19 cellular contexts compared by ENCODE assay signal in the genomic region with DNA sequence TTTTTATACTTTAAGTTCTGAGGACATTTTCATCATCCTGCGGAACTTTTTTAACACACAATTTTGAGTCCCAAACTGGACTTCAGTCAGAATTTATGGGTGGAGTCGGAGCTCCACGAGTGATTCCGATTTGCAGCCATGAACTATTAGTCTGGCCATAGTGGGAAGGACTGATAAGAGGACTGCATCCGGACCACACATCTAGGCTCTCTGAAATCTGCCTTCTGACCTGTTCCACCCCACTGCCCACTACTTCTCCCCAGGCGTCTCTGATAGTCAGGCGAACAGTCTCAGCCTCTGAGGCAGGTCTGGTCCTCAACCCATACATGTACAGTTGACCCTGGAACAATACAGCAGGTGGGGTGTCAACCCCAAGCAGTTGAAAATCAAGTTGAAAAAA. TPM values are rescaled to one million over a fixed set of nuclear protein-coding genes. Genes with fewer than 3 reads are reported as not detected.
DNase-seq lines count a peak whose midpoint lies in the region; ATAC-seq and TF ChIP-seq lines count a peak whose summit lies in the region.
"Had no signal": no experiment of that assay in that cellular context is flagged by ENCODE, and none has a peak within 500 bp of the region (broad histone marks: within the 10 kb centered on the region; RNA-seq: fewer than 3 reads in every experiment).

No MANE protein-coding gene starts in this region.

- peak overlapping the region; percentile 46 for H3K27ac Mint-ChIP-seq in activated CD4-positive, alpha-beta memory T cell treated with anti-CD3 and anti-CD28 coated beads, Interleukin-2, amount 10 ng/mL, durations not matched to agents 7 days and 5 days
- no peak overlapping the region for H3K27ac Mint-ChIP-seq in activated CD4-positive, alpha-beta memory T cell treated with anti-CD3 and anti-CD28 coated beads for 36 hours
- H3K27ac Mint-ChIP-seq in activated B cell treated with CpG ODN at 0.5 μM for 24 hours (peak overlapping the region; percentile 46), memory B cell (peak overlapping the region; percentile 45)
- H3K27ac Mint-ChIP-seq: B cell, HFFc6 had no signal

- TF ChIP-seq CTCF in activated B cell treated with CpG ODN at 0.5 μM for 24 hours (IDR thresholded peaks at IDR 0.05) (no peak), GM10266 (IDR thresholded peaks at IDR 0.05; ENCODE audit: control insufficient read depth, insufficient read depth, low read depth, missing control alignments) (no peak)

- CTCF ChIA-PET in activated CD4-positive, alpha-beta memory T cell treated with anti-CD3 and anti-CD28 coated beads, Interleukin-2, amount 10 ng/mL, durations not matched to agents 7 days and 5 days (lab: Charles Lee), result interaction anchor here (1.2 to 2.8 kb wide), 2 partner anchors 11 to 17 kb away, joined by 3 to 14 read pairs; no protein-coding TSS in a partner anchor
- CTCF ChIA-PET in activated CD4-positive, alpha-beta memory T cell treated with anti-CD3 and anti-CD28 coated beads for 36 hours (lab: Charles Lee), result interaction anchor here (1.1 to 2.7 kb wide), 2 partner anchors 10 to 17 kb away, joined by 4 to 10 read pairs; no protein-coding TSS in a partner anchor
- CTCF ChIA-PET in activated B cell treated with CpG ODN at 0.5 μM for 24 hours (lab: Charles Lee), result interaction anchor here (0.6 to 1.0 kb wide), 2 partner anchors 17 to 561 kb away, joined by 3 read pairs; no protein-coding TSS in a partner anchor

- peaks cover 35% of the 10 kb centered on the region for H3K4me1 Mint-ChIP-seq in activated CD4-positive, alpha-beta memory T cell treated with anti-CD3 and anti-CD28 coated beads, Interleukin-2, amount 10 ng/mL, durations not matched to agents 7 days and 5 days
- peaks cover 26% of the 10 kb centered on the region for H3K4me1 Mint-ChIP-seq in activated CD4-positive, alpha-beta memory T cell treated with anti-CD3 and anti-CD28 coated beads for 36 hours (ENCODE audit: low read depth)
- H3K4me1 Mint-ChIP-seq in activated B cell treated with CpG ODN at 0.5 μM for 24 hours (peaks cover 28% of the 10 kb centered on the region), memory B cell (peaks cover 19% of the 10 kb centered on the region)

- no peak for DNase-seq in activated CD4-positive, alpha-beta memory T cell treated with anti-CD3 and anti-CD28 coated beads, Interleukin-2, amount 10 ng/mL, durations not matched to agents 7 days and 5 days
- no peak for DNase-seq in activated CD4-positive, alpha-beta memory T cell treated with anti-CD3 and anti-CD28 coated beads for 36 hours
- DNase-seq in activated B cell treated with CpG ODN at 0.5 μM for 24 hours, result no peak
- DNase-seq in memory B cell (ENCODE audit: low spot score in 2 of 2), result no peak
- DNase-seq in A172 (ENCODE audit: low spot score), result no peak
- no peak for DNase-seq in NCI-H187 treated with DMSO at 0.1 percent for 48 hours (lab: John Stamatoyannopoulos, UW)
- no peak for DNase-seq in GM10266 (ENCODE audit: extremely low spot score)
- DNase-seq: C1 segment of cervical spinal cord; Caco-2; CD4-positive, CD25-positive, alpha-beta regulatory T cell; CD8-positive, alpha-beta memory T cell; DMS153; DMS79; GDM1; GOT3; H7; HFFc6 had no signal

- no peak overlapping the region for H3K4me3 Mint-ChIP-seq in activated CD4-positive, alpha-beta memory T cell treated with anti-CD3 and anti-CD28 coated beads, Interleukin-2, amount 10 ng/mL, durations not matched to agents 7 days and 5 days
- H3K4me3 Mint-ChIP-seq in activated CD4-positive, alpha-beta memory T cell treated with anti-CD3 and anti-CD28 coated beads for 36 hours, result no peak overlapping the region
- H3K4me3 Mint-ChIP-seq in activated B cell treated with CpG ODN at 0.5 μM for 24 hours, result no peak overlapping the region
- no peak overlapping the region for H3K4me3 Mint-ChIP-seq in memory B cell
- H3K4me3 Mint-ChIP-seq: B cell, HFFc6 had no signal

- ATAC-seq in activated B cell treated with CpG ODN at 0.5 μM for 24 hours (ENCODE audit: low read depth), result no peak
- ATAC-seq in memory B cell (ENCODE audit: low read depth), result no peak
- ATAC-seq: HCT116 had no signal

- intact Hi-C loops in activated CD4-positive, alpha-beta memory T cell treated with anti-CD3 and anti-CD28 coated beads for 36 hours (cut with micrococcal nuclease), result no loop called here
- intact Hi-C loops in activated B cell treated with CpG ODN at 0.5 μM for 24 hours (cut with micrococcal nuclease), result no loop called here

- H3K9me3 Mint-ChIP-seq in activated CD4-positive, alpha-beta memory T cell treated with anti-CD3 and anti-CD28 coated beads, Interleukin-2, amount 10 ng/mL, durations not matched to agents 7 days and 5 days, result no peaks in the 10 kb centered on the region
- no peaks in the 10 kb centered on the region for H3K9me3 Mint-ChIP-seq in activated CD4-positive, alpha-beta memory T cell treated with anti-CD3 and anti-CD28 coated beads for 36 hours
- H3K9me3 Mint-ChIP-seq in activated B cell treated with CpG ODN at 0.5 μM for 24 hours (no peaks in the 10 kb centered on the region), memory B cell (no peaks in the 10 kb centered on the region)
- H3K9me3 Mint-ChIP-seq: CD4-positive, CD25-positive, alpha-beta regulatory T cell; CD8-positive, alpha-beta memory T cell; HFFc6 had no signal

- POLR2A ChIA-PET in activated CD4-positive, alpha-beta memory T cell treated with anti-CD3 and anti-CD28 coated beads, Interleukin-2, amount 10 ng/mL, durations not matched to agents 7 days and 5 days (lab: Charles Lee), result interaction anchor here (0.6 to 1.2 kb wide), 2 partner anchors 98 to 358 kb away, joined by 3 read pairs; no protein-coding TSS in a partner anchor
- POLR2A ChIA-PET in activated CD4-positive, alpha-beta memory T cell treated with anti-CD3 and anti-CD28 coated beads for 36 hours (lab: Charles Lee), result interaction anchor here (0.6 kb wide), 1 partner anchor 169 kb away, joined by 6 read pairs; no protein-coding TSS in a partner anchor
- POLR2A ChIA-PET in activated B cell treated with CpG ODN at 0.5 μM for 24 hours (lab: Charles Lee), result interaction anchor here (0.6 to 1.2 kb wide), 3 partner anchors 9 to 99 kb away, joined by 4 to 9 read pairs (median 5); a partner anchor contains a TSS

- no peaks in the 10 kb centered on the region for H3K27me3 Mint-ChIP-seq in activated CD4-positive, alpha-beta memory T cell treated with anti-CD3 and anti-CD28 coated beads, Interleukin-2, amount 10 ng/mL, durations not matched to agents 7 days and 5 days
- no peaks in the 10 kb centered on the region for H3K27me3 Mint-ChIP-seq in activated CD4-positive, alpha-beta memory T cell treated with anti-CD3 and anti-CD28 coated beads for 36 hours
- no peaks in the 10 kb centered on the region for H3K27me3 Mint-ChIP-seq in activated B cell treated with CpG ODN at 0.5 μM for 24 hours
- no peaks in the 10 kb centered on the region for H3K27me3 Mint-ChIP-seq in memory B cell
- H3K27me3 Mint-ChIP-seq: B cell; CD4-positive, CD25-positive, alpha-beta regulatory T cell; CD8-positive, alpha-beta memory T cell had no signal

- peaks cover 25% of the 10 kb centered on the region for H3K36me3 Mint-ChIP-seq in activated CD4-positive, alpha-beta memory T cell treated with anti-CD3 and anti-CD28 coated beads, Interleukin-2, amount 10 ng/mL, durations not matched to agents 7 days and 5 days (ENCODE audit: low read depth)
- H3K36me3 Mint-ChIP-seq in activated CD4-positive, alpha-beta memory T cell treated with anti-CD3 and anti-CD28 coated beads for 36 hours, result peaks cover 22% of the 10 kb centered on the region
- peaks cover 43% of the 10 kb centered on the region for H3K36me3 Mint-ChIP-seq in activated B cell treated with CpG ODN at 0.5 μM for 24 hours (ENCODE audit: low read depth)
- H3K36me3 Mint-ChIP-seq in memory B cell, result peaks cover 8% of the 10 kb centered on the region

RNA-seq across cellular contexts. Expression of a gene that starts 5.2 kb away (rescaled TPM):
- 10 to 100 TPM; 46.0 to 47.6 TPM for total RNA-seq in activated CD4-positive, alpha-beta memory T cell treated with anti-CD3 and anti-CD28 coated beads, Interleukin-2, amount 10 ng/mL, durations not matched to agents 7 days and 5 days
- 10 to 100 TPM; 68.6 to 72.4 TPM for total RNA-seq in activated CD4-positive, alpha-beta memory T cell treated with anti-CD3 and anti-CD28 coated beads for 36 hours
- total RNA-seq in activated B cell treated with CpG ODN at 0.5 μM for 24 hours, result 35.1 and 37.4 TPM in 2 replicates
- 69.8 and 74.0 TPM in 2 replicates for total RNA-seq in A172 (2014; rRNA removed; shearing (Covaris generic))

RNA-seq across cellular contexts. Expression of a gene that starts 9.2 kb away (rescaled TPM):
- total RNA-seq in activated CD4-positive, alpha-beta memory T cell treated with anti-CD3 and anti-CD28 coated beads, Interleukin-2, amount 10 ng/mL, durations not matched to agents 7 days and 5 days, result 100 to 1,000 TPM; 144 to 147 TPM
- 100 to 1,000 TPM; 170 to 172 TPM for total RNA-seq in activated CD4-positive, alpha-beta memory T cell treated with anti-CD3 and anti-CD28 coated beads for 36 hours
- 90.3 and 93.0 TPM in 2 replicates for total RNA-seq in activated B cell treated with CpG ODN at 0.5 μM for 24 hours
- 83.8 and 92.7 TPM in 2 replicates for total RNA-seq in A172 (2014; rRNA removed; shearing (Covaris generic))
